Comparison of ENCODE assay signal across 17 cellular contexts in the genomic region with DNA sequence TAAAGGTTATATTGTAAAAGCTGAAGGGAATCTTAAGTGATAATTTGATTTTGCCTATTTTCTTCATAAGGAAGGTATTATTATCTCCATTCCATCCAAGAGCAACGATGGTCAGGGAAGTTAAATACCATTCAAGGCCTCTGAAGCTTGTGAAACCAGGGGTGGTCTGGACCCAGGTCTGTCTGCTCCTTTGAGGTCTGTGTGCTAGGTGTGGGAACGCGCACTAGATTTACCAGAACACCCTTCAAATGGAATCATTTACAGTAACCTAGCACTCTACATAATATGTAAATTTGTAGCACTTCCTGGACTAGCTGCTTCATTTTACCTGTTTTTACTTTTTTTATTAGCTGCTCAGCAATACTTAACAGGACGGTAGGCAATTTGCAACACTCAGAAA.
"Had no signal": no experiment of that assay in that cellular context is flagged by ENCODE, and none has a peak within 500 bp of the region (broad histone marks: within the 10 kb centered on the region; RNA-seq: fewer than 3 reads in every experiment).

No MANE protein-coding gene starts in this region.

- H3K4me1 ChIP-seq: right lobe of liver had no signal

- H3K9me3 Mint-ChIP-seq: neural crest cell had no signal

- H3K36me3 ChIP-seq: prostate gland, right lobe of liver, stomach, upper lobe of right lung had no signal

- H3K27ac ChIP-seq: prostate gland, right lobe of liver, testis, upper lobe of right lung had no signal

- H3K4me3 Mint-ChIP-seq: activated CD8-positive, alpha-beta memory T cell treated with anti-CD3 and anti-CD28 coated beads, Interleukin-2, amount 10 ng/mL, durations not matched to agents 7 days and 5 days; activated naive CD8-positive, alpha-beta T cell treated with anti-CD3 and anti-CD28 coated beads, Interleukin-2, amount 10 ng/mL, durations not matched to agents 7 days and 5 days; brain; neural crest cell had no signal

- ATAC-seq: activated CD8-positive, alpha-beta memory T cell treated with anti-CD3 and anti-CD28 coated beads, Interleukin-2, amount 10 ng/mL, durations not matched to agents 7 days and 5 days; right lobe of liver; upper lobe of right lung had no signal

- H3K27me3 ChIP-seq: right lobe of liver, stomach, testis, upper lobe of right lung had no signal

- H3K36me3 Mint-ChIP-seq: brain had no signal

- H3K27me3 Mint-ChIP-seq: activated naive CD8-positive, alpha-beta T cell treated with anti-CD3 and anti-CD28 coated beads, Interleukin-2, amount 10 ng/mL, durations not matched to agents 7 days and 5 days had no signal

- H3K4me3 ChIP-seq: prostate gland, right lobe of liver, stomach, testis, upper lobe of right lung had no signal

- H3K9me3 ChIP-seq: prostate gland, right lobe of liver, SK-N-SH, stomach, testis, upper lobe of right lung had no signal

- H3K27ac Mint-ChIP-seq: activated CD8-positive, alpha-beta memory T cell treated with anti-CD3 and anti-CD28 coated beads, Interleukin-2, amount 10 ng/mL, durations not matched to agents 7 days and 5 days; brain had no signal

- DNase-seq: activated CD4-positive, CD25-positive, alpha-beta regulatory T cell; activated CD8-positive, alpha-beta memory T cell treated with anti-CD3 and anti-CD28 coated beads, Interleukin-2, amount 10 ng/mL, durations not matched to agents 7 days and 5 days; activated naive CD8-positive, alpha-beta T cell treated with anti-CD3 and anti-CD28 coated beads, Interleukin-2, amount 10 ng/mL, durations not matched to agents 7 days and 5 days; activated T-cell treated with anti-CD3 and anti-CD28 coated beads, Interleukin-2, amount 50 U/mL, for 1 hour; central memory CD4-positive, alpha-beta T cell; cortex of kidney; effector CD4-positive, alpha-beta T cell; head of caudate nucleus; mesenchymal stem cell; right lobe of liver; SK-N-SH; stomach; testis; upper lobe of right lung had no signal
